In genomic region chr11:77020751-77021150, GRCh38 we compare ENCODE assay signal across 30 cellular contexts. TPM values are rescaled to one million over a fixed set of nuclear protein-coding genes. Genes with fewer than 3 reads are reported as not detected.
DNase-seq lines count a peak whose midpoint lies in the region; ATAC-seq, FAIRE-seq and TF ChIP-seq lines count a peak whose summit lies in the region.
"Had no signal": no experiment of that assay in that cellular context is flagged by ENCODE, and none has a peak within 500 bp of the region (broad histone marks: within the 10 kb centered on the region; RNA-seq: fewer than 3 reads in every experiment).

No MANE protein-coding gene starts in this region.

- WGBS in esophagus, 2 donors: 69 to 82% methylated on average over 2 of the region's 2 CpGs

- H3K27ac ChIP-seq in 22Rv1 (peak overlapping the region; percentile 52), WERI-Rb-1 (peak overlapping the region; percentile 73), esophagus (ENCODE audit: low read depth in 2 of 2, low read length in 1 of 2) (peak overlapping the region; percentile 69 to 70)
- H3K27ac ChIP-seq: ascending aorta, GM23248, HL-60, left lung, spleen, uterus had no signal

- H3K4me1 ChIP-seq in esophagus (ENCODE audit: control insufficient read depth in 2 of 2, insufficient read depth in 2 of 2, low read length in 1 of 2): no peaks in the 10 kb centered on the region
- H3K4me1 ChIP-seq: ascending aorta, spleen had no signal

- H3K36me3 ChIP-seq in WERI-Rb-1 (peaks cover 3% of the 10 kb centered on the region; the same call in 1 of the 2 replicates), esophagus (ENCODE audit: control insufficient read depth in 2 of 2, insufficient read depth in 2 of 2, low read length in 1 of 2) (no peaks in the 10 kb centered on the region)
- H3K36me3 ChIP-seq: MG63, uterus had no signal

- H3K27me3 ChIP-seq in WERI-Rb-1 (ENCODE audit: insufficient read depth, low read depth, severe bottlenecking): no peaks in the 10 kb centered on the region
- no peaks in the 10 kb centered on the region for H3K27me3 ChIP-seq in esophagus (ENCODE audit: control insufficient read depth in 1 of 2, insufficient read depth in 2 of 2, low read length in 2 of 2)
- H3K27me3 ChIP-seq: ascending aorta, left lung, MG63, spleen, uterus had no signal

- H3K9me3 ChIP-seq in WERI-Rb-1 (ENCODE audit: severe bottlenecking) (no peaks in the 10 kb centered on the region), esophagus (ENCODE audit: control insufficient read depth in 2 of 2, insufficient read depth in 1 of 2, low read depth in 1 of 2, low read length in 1 of 2) (no peaks in the 10 kb centered on the region)
- H3K9me3 ChIP-seq: ascending aorta, Caco-2, left lung, MG63, SK-N-SH, spleen, uterus had no signal

- TF ChIP-seq CTCF in 22Rv1 (IDR thresholded peaks at IDR 0.05): no peak
- no peak for TF ChIP-seq CTCF in WERI-Rb-1 (IDR thresholded peaks at IDR 0.05; ENCODE audit: low read depth, low read length)

- H3K4me3 ChIP-seq in WERI-Rb-1 (ENCODE audit: low read depth, low read length) (no peak overlapping the region), esophagus (ENCODE audit: low read depth in 1 of 2, low read length in 2 of 2) (no peak overlapping the region)
- H3K4me3 ChIP-seq: ascending aorta, GM23248, left lung, MG63, spleen, uterus had no signal

- no peak for ATAC-seq in HG03039 (IDR thresholded peaks at IDR 0.05; ENCODE audit: unreplicated experiment)
- ATAC-seq in HG03196 (IDR thresholded peaks at IDR 0.05; ENCODE audit: unreplicated experiment): no peak
- ATAC-seq: naive thymus-derived CD8-positive, alpha-beta T cell; stimulated activated memory B cell treated with anti-CD40 and anti-IgM and Interleukin-4, amounts not matched to agents 10 μg/mL and 1 μg/mL and 100 μg/mL, for 72 hours had no signal

- FAIRE-seq in HTR-8/SVneo (lab: Jason Lieb, UNC) (peak; percentile 46), RCC 7860 (lab: Jason Lieb, UNC) (no peak)

- DNase-seq in HTR-8/SVneo (ENCODE audit: insufficient read length, low spot score) (peak; percentile 54), WERI-Rb-1 (peak; percentile 56), RCC 7860 (ENCODE audit: low spot score) (no peak)
- DNase-seq in activated naive CD4-positive, alpha-beta T cell (lab: John Stamatoyannopoulos, UW): no peak
- DNase-seq: ACHN; activated CD4-positive, alpha-beta T cell treated with anti-CD3 and anti-CD28 coated beads, Interleukin-2, amount 50 U/mL, for 1 hour; Caco-2; foreskin melanocyte; immature natural killer cell; left lung; naive thymus-derived CD8-positive, alpha-beta T cell; NCI-H2081; NCI-H446; NK-92 treated with Interleukin-12 subunit alpha and Interleukin-12 subunit beta, amount 100 ng/mL, for 24 hours; SK-N-SH; spleen; stimulated activated CD4-positive, alpha-beta T cell treated with anti-CD3 and anti-CD28 coated beads, Interleukin-4, amount 100 ng/mL, for 1 hour; T-helper 2 cell; uterus had no signal

RNA-seq across cellular contexts. Expression of gene B3GNT6, which starts 13.4 kb away (rescaled TPM):
- 1 to 10 TPM; 2.4 to 4.8 TPM for polyA plus RNA-seq in esophagus
- polyA plus RNA-seq: BJ; GM23248; IgD-negative memory B cell; immature natural killer cell; naive thymus-derived CD8-positive, alpha-beta T cell; SK-N-SH; spleen had no signal

RNA-seq across cellular contexts. Expression of gene CAPN5, which starts 46.0 kb away (rescaled TPM):
- 10 to 100 TPM; 26.6 to 27.8 TPM for polyA plus RNA-seq in esophagus

Comparison
In these comparisons a context has a peak if more than half of its experiments do, and no peak if none do; other contexts are left out.
1. DNase-seq: peak in HTR-8/SVneo (single experiment) and WERI-Rb-1 (single experiment); none in RCC 7860 (single experiment) and activated naive CD4-positive, alpha-beta T cell (0 of 4).
2. Peak in every context shown above with its lines, with median percentiles within 50 percentile points of each other: H3K27ac ChIP-seq.